In genomic region chr10:96417432-96417831, GRCh38 we compare ENCODE assay signal across 15 cellular contexts. TPM values are rescaled to one million over a fixed set of nuclear protein-coding genes. Genes with fewer than 3 reads are reported as not detected.
DNase-seq lines count a peak whose midpoint lies in the region; TF ChIP-seq lines count a peak whose summit lies in the region.
"Had no signal": no experiment of that assay in that cellular context is flagged by ENCODE, and none has a peak within 500 bp of the region (broad histone marks: within the 10 kb centered on the region; RNA-seq: fewer than 3 reads in every experiment).

No MANE protein-coding gene starts in this region.

- H3K27me3 Mint-ChIP-seq in endodermal cell (ENCODE audit: insufficient read depth), result peaks cover 6% of the 10 kb centered on the region

- H3K27ac ChIP-seq in endodermal cell (ENCODE audit: low read depth, low read length) (no peak overlapping the region), rectal smooth muscle tissue (ENCODE audit: low read depth, low read length) (peak overlapping the region; percentile 65), Peyer's patch (no peak overlapping the region)
- H3K27ac ChIP-seq: neutrophil had no signal

- TF ChIP-seq POLR2A in Peyer's patch (IDR thresholded peaks at IDR 0.05), result no peak

- H3K4me1 ChIP-seq in endodermal cell (ENCODE audit: control insufficient read depth, insufficient read depth, low read length) (peaks cover 6% of the 10 kb centered on the region), rectal smooth muscle tissue (ENCODE audit: control insufficient read depth, insufficient read depth, low read length) (peaks cover 7% of the 10 kb centered on the region), Peyer's patch (no peaks in the 10 kb centered on the region)

- H3K27ac Mint-ChIP-seq in endodermal cell, result no peak overlapping the region
- H3K27ac Mint-ChIP-seq: stimulated activated naive CD8-positive, alpha-beta T cell treated with anti-CD3 and anti-CD28 coated beads, Interleukin-15, Interleukin-2, amounts not matched to agents 100 ng/mL and 50 ng/mL, for 24 hours had no signal

- H3K36me3 ChIP-seq in endodermal cell (ENCODE audit: control insufficient read depth, insufficient read depth, low read length) (no peaks in the 10 kb centered on the region), rectal smooth muscle tissue (ENCODE audit: control insufficient read depth, insufficient read depth, low read length) (no peaks in the 10 kb centered on the region), Peyer's patch (no peaks in the 10 kb centered on the region)
- H3K36me3 ChIP-seq: neutrophil had no signal

- peaks cover 2% of the 10 kb centered on the region for H3K4me1 Mint-ChIP-seq in endodermal cell

- H3K9ac ChIP-seq in endodermal cell (ENCODE audit: extremely low read depth, low read length, poor library complexity, severe bottlenecking) (no peak overlapping the region), rectal smooth muscle tissue (ENCODE audit: low read length) (no peak overlapping the region)

- WGBS in endodermal cell (ENCODE audit: insufficient coverage in 1 of 2, insufficient read length in 1 of 2), 2 experiments, result 86 to 90% methylated on average over 2 to 3 of the region's 3 CpGs

- no peaks in the 10 kb centered on the region for H3K27me3 ChIP-seq in endodermal cell (ENCODE audit: control insufficient read depth, insufficient read depth, low read length, poor library complexity, severe bottlenecking)
- no peaks in the 10 kb centered on the region for H3K27me3 ChIP-seq in rectal smooth muscle tissue (ENCODE audit: control insufficient read depth, insufficient read depth, low read length)
- no peaks in the 10 kb centered on the region for H3K27me3 ChIP-seq in Peyer's patch

- H3K4me3 ChIP-seq in endodermal cell (ENCODE audit: low read length) (no peak overlapping the region), rectal smooth muscle tissue (ENCODE audit: low read length) (no peak overlapping the region), Peyer's patch (no peak overlapping the region)

- H3K4me3 Mint-ChIP-seq in endodermal cell, result no peak overlapping the region
- H3K4me3 Mint-ChIP-seq: stimulated activated naive CD8-positive, alpha-beta T cell treated with anti-CD3 and anti-CD28 coated beads, Interleukin-15, Interleukin-2, amounts not matched to agents 100 ng/mL and 50 ng/mL, for 24 hours had no signal

- H3K9me3 ChIP-seq in endodermal cell (ENCODE audit: control insufficient read depth, low read length) (no peaks in the 10 kb centered on the region), Peyer's patch (no peaks in the 10 kb centered on the region)
- H3K9me3 ChIP-seq: neutrophil had no signal

- TF ChIP-seq CTCF in endodermal cell (conservative IDR thresholded peaks at IDR 0.05), result no peak
- no peak for TF ChIP-seq CTCF in Peyer's patch (IDR thresholded peaks at IDR 0.05)

- H3K36me3 Mint-ChIP-seq in endodermal cell (ENCODE audit: low read depth), result no peaks in the 10 kb centered on the region

- H3K9me3 Mint-ChIP-seq in endodermal cell, result no peaks in the 10 kb centered on the region
- H3K9me3 Mint-ChIP-seq: stimulated activated naive CD8-positive, alpha-beta T cell treated with anti-CD3 and anti-CD28 coated beads, Interleukin-15, Interleukin-2, amounts not matched to agents 100 ng/mL and 50 ng/mL, for 24 hours had no signal

- DNase-seq in NCI-H146 (lab: John Stamatoyannopoulos, UW), result peak; percentile 3
- DNase-seq in NCI-H146 treated with DMSO at 0.1 percent for 48 hours (lab: John Stamatoyannopoulos, UW; ENCODE audit: unreplicated experiment), result no peak
- DNase-seq in OCI-M1 (lab: John Stamatoyannopoulos, UW), result peak; percentile 79
- peak; percentile 79 for DNase-seq in endodermal cell
- no peak for DNase-seq in NCI-H748 (lab: John Stamatoyannopoulos, UW; ENCODE audit: unreplicated experiment)
- no peak for DNase-seq in Peyer's patch
- no peak for DNase-seq in midbrain (lab: John Stamatoyannopoulos, UW)
- DNase-seq: activated effector memory CD4-positive, alpha-beta T cell treated with Interleukin-2 at 50 U/mL for 16 hours; central memory CD4-positive, alpha-beta T cell; NCI-H2107; stimulated activated CD4-positive, alpha-beta T cell treated with anti-CD3 and anti-CD28 coated beads, Interleukin-2, amount 100 ng/mL, for 24 hours had no signal

RNA-seq across cellular contexts. Expression of gene OPALIN, which starts 58.6 kb away (rescaled TPM):
- total RNA-seq in endodermal cell, result not detected
- not detected for polyA plus RNA-seq in endodermal cell (2013, experiment 1 of 2)
- polyA plus RNA-seq in endodermal cell (2013, experiment 2 of 2), result not detected
- total RNA-seq in Peyer's patch, result not detected
- total RNA-seq: A673 had no signal

Comparison
In these comparisons a context has a peak if more than half of its experiments do, and no peak if none do; other contexts are left out.
1. DNase-seq: peak in NCI-H146 (single experiment), OCI-M1 (single experiment) and endodermal cell (single experiment); none in NCI-H146 treated with DMSO at 0.1 percent for 48 hours (single experiment), NCI-H748 (single experiment), Peyer's patch (0 of 3) and midbrain (single experiment).